28 cellular contexts compared by ENCODE assay signal in genomic region chr3:59979542-59979941, GRCh38.
A peak's percentile ranks its signal among the peaks of the same experiment; 100 is the strongest.
DNase-seq lines count a peak whose midpoint lies in the region; ATAC-seq and TF ChIP-seq lines count a peak whose summit lies in the region.
"Had no signal": no experiment of that assay in that cellular context is flagged by ENCODE, and none has a peak within 500 bp of the region (broad histone marks: within the 10 kb centered on the region; RNA-seq: fewer than 3 reads in every experiment).

No MANE protein-coding gene starts in this region.

- no peaks in the 10 kb centered on the region for H3K27me3 Mint-ChIP-seq in activated CD8-positive, alpha-beta T cell treated with anti-CD3 and anti-CD28 coated beads for 36 hours
- no peaks in the 10 kb centered on the region for H3K27me3 Mint-ChIP-seq in activated CD8-positive, alpha-beta T cell treated with anti-CD3 and anti-CD28 coated beads, Interleukin-2, amount 10 ng/mL, durations not matched to agents 7 days and 5 days (ENCODE audit: low read depth)
- no peaks in the 10 kb centered on the region for H3K27me3 Mint-ChIP-seq in CD4-positive, alpha-beta T cell
- H3K27me3 Mint-ChIP-seq in activated T-helper 1 cell treated with anti-CD3 and anti-CD28 coated beads, Interleukin-12 subunit alpha, Interleukin-12 subunit beta, Interleukin-2, Interleukin-4 antibody, amounts not matched to agents 30 ng/mL and 10 ng/mL and 1 ng/mL, durations not matched to agents 14 hours and 24 hours and 36 hours (ENCODE audit: insufficient read depth) = no peaks in the 10 kb centered on the region
- H3K27me3 Mint-ChIP-seq: B cell had no signal

- peak; percentile 60 for DNase-seq in activated CD8-positive, alpha-beta T cell treated with anti-CD3 and anti-CD28 coated beads for 36 hours
- no peak for DNase-seq in activated CD8-positive, alpha-beta T cell treated with anti-CD3 and anti-CD28 coated beads, Interleukin-2, amount 10 ng/mL, durations not matched to agents 7 days and 5 days
- no peak for DNase-seq in CD4-positive, alpha-beta T cell
- DNase-seq in activated T-helper 1 cell treated with anti-CD3 and anti-CD28 coated beads, Interleukin-12 subunit alpha, Interleukin-12 subunit beta, Interleukin-2, Interleukin-4 antibody, amounts not matched to agents 30 ng/mL and 10 ng/mL and 1 ng/mL, durations not matched to agents 14 hours and 24 hours and 36 hours (ENCODE audit: low spot score) = no peak
- peak; percentile 41 for DNase-seq in stimulated activated CD4-positive, alpha-beta T cell treated with anti-CD3 and anti-CD28 coated beads, Interleukin-1b, Interleukin-23, amount 100 ng/mL, for 48 hours
- no peak for DNase-seq in HAP-1 (ENCODE audit: low spot score in 2 of 2)
- no peak for DNase-seq in GM19238 (ENCODE audit: insufficient read length, low spot score)
- DNase-seq: activated CD4-positive, CD25-positive, alpha-beta regulatory T cell; activated gamma-delta T cell treated with Interleukin-2 at 50 U/mL for 16 hours; endodermal cell; foreskin fibroblast; GOT3; Kasumi-1; mucosa of descending colon; NCI-H1436 treated with DMSO at 0.1 percent for 48 hours; NCI-H446 treated with DMSO at 0.1 percent for 48 hours; RPMI8226; tibial artery had no signal

- H3K27ac ChIP-seq in CD4-positive, alpha-beta T cell (ENCODE audit: low read depth, low read length) = no peak overlapping the region
- H3K27ac ChIP-seq: ascending aorta, cardiac muscle cell, coronary artery, neural progenitor cell, parathyroid adenoma, SJSA1, tibial artery had no signal

- peaks cover 5% of the 10 kb centered on the region for H3K36me3 Mint-ChIP-seq in activated CD8-positive, alpha-beta T cell treated with anti-CD3 and anti-CD28 coated beads for 36 hours (ENCODE audit: low read depth)
- H3K36me3 Mint-ChIP-seq in activated CD8-positive, alpha-beta T cell treated with anti-CD3 and anti-CD28 coated beads, Interleukin-2, amount 10 ng/mL, durations not matched to agents 7 days and 5 days (ENCODE audit: low read depth) = peaks cover 13% of the 10 kb centered on the region
- peaks cover 64% of the 10 kb centered on the region for H3K36me3 Mint-ChIP-seq in CD4-positive, alpha-beta T cell (ENCODE audit: low read depth)
- H3K36me3 Mint-ChIP-seq in activated T-helper 1 cell treated with anti-CD3 and anti-CD28 coated beads, Interleukin-12 subunit alpha, Interleukin-12 subunit beta, Interleukin-2, Interleukin-4 antibody, amounts not matched to agents 30 ng/mL and 10 ng/mL and 1 ng/mL, durations not matched to agents 14 hours and 24 hours and 36 hours (ENCODE audit: low read depth) = peaks cover 40% of the 10 kb centered on the region
- H3K36me3 Mint-ChIP-seq: neural progenitor cell had no signal

- H3K9me3 ChIP-seq in CD4-positive, alpha-beta T cell (ENCODE audit: control insufficient read depth, low read length) = no peaks in the 10 kb centered on the region
- no peaks in the 10 kb centered on the region for H3K9me3 ChIP-seq in HAP-1
- H3K9me3 ChIP-seq: ascending aorta, mucosa of descending colon, SJSA1, tibial artery had no signal

- ATAC-seq in activated CD8-positive, alpha-beta T cell treated with anti-CD3 and anti-CD28 coated beads for 36 hours = peak; percentile 86
- no peak for ATAC-seq in activated CD8-positive, alpha-beta T cell treated with anti-CD3 and anti-CD28 coated beads, Interleukin-2, amount 10 ng/mL, durations not matched to agents 7 days and 5 days
- no peak for ATAC-seq in CD4-positive, alpha-beta T cell (ENCODE audit: poor library complexity)
- ATAC-seq: esophagus mucosa, HepG2, mucosa of descending colon had no signal

- H3K4me1 ChIP-seq in HAP-1 = no peaks in the 10 kb centered on the region
- H3K4me1 ChIP-seq: ascending aorta, neural progenitor cell, parathyroid adenoma, SJSA1, tibial artery had no signal

- peak overlapping the region; percentile 26 for H3K4me3 Mint-ChIP-seq in activated CD8-positive, alpha-beta T cell treated with anti-CD3 and anti-CD28 coated beads for 36 hours
- no peak overlapping the region for H3K4me3 Mint-ChIP-seq in activated CD8-positive, alpha-beta T cell treated with anti-CD3 and anti-CD28 coated beads, Interleukin-2, amount 10 ng/mL, durations not matched to agents 7 days and 5 days
- H3K4me3 Mint-ChIP-seq in CD4-positive, alpha-beta T cell = peak overlapping the region; percentile 12
- H3K4me3 Mint-ChIP-seq in activated T-helper 1 cell treated with anti-CD3 and anti-CD28 coated beads, Interleukin-12 subunit alpha, Interleukin-12 subunit beta, Interleukin-2, Interleukin-4 antibody, amounts not matched to agents 30 ng/mL and 10 ng/mL and 1 ng/mL, durations not matched to agents 14 hours and 24 hours and 36 hours = peak overlapping the region; percentile 64
- H3K4me3 Mint-ChIP-seq: B cell, endodermal cell, neural progenitor cell had no signal

- H3K9me3 Mint-ChIP-seq in activated CD8-positive, alpha-beta T cell treated with anti-CD3 and anti-CD28 coated beads for 36 hours = peaks cover 5% of the 10 kb centered on the region
- H3K9me3 Mint-ChIP-seq in activated CD8-positive, alpha-beta T cell treated with anti-CD3 and anti-CD28 coated beads, Interleukin-2, amount 10 ng/mL, durations not matched to agents 7 days and 5 days (ENCODE audit: insufficient read depth) = peaks cover 15% of the 10 kb centered on the region
- peaks cover 5% of the 10 kb centered on the region for H3K9me3 Mint-ChIP-seq in CD4-positive, alpha-beta T cell
- H3K9me3 Mint-ChIP-seq in activated T-helper 1 cell treated with anti-CD3 and anti-CD28 coated beads, Interleukin-12 subunit alpha, Interleukin-12 subunit beta, Interleukin-2, Interleukin-4 antibody, amounts not matched to agents 30 ng/mL and 10 ng/mL and 1 ng/mL, durations not matched to agents 14 hours and 24 hours and 36 hours = peaks cover 14% of the 10 kb centered on the region
- H3K9me3 Mint-ChIP-seq: endodermal cell, neural progenitor cell had no signal

- peaks cover 34% of the 10 kb centered on the region for H3K4me1 Mint-ChIP-seq in activated CD8-positive, alpha-beta T cell treated with anti-CD3 and anti-CD28 coated beads for 36 hours (ENCODE audit: low read depth)
- peaks cover 26% of the 10 kb centered on the region for H3K4me1 Mint-ChIP-seq in activated CD8-positive, alpha-beta T cell treated with anti-CD3 and anti-CD28 coated beads, Interleukin-2, amount 10 ng/mL, durations not matched to agents 7 days and 5 days (ENCODE audit: low read depth)
- peaks cover 76% of the 10 kb centered on the region for H3K4me1 Mint-ChIP-seq in CD4-positive, alpha-beta T cell (ENCODE audit: low read depth)
- peaks cover 48% of the 10 kb centered on the region for H3K4me1 Mint-ChIP-seq in activated T-helper 1 cell treated with anti-CD3 and anti-CD28 coated beads, Interleukin-12 subunit alpha, Interleukin-12 subunit beta, Interleukin-2, Interleukin-4 antibody, amounts not matched to agents 30 ng/mL and 10 ng/mL and 1 ng/mL, durations not matched to agents 14 hours and 24 hours and 36 hours (ENCODE audit: low read depth)
- H3K4me1 Mint-ChIP-seq: neural progenitor cell had no signal

- in situ Hi-C loops in HAP-1 (cut with MboI; ENCODE audit: low sequenced_read_pairs) = no loop called here

- peak overlapping the region; percentile 94 for H3K27ac Mint-ChIP-seq in activated CD8-positive, alpha-beta T cell treated with anti-CD3 and anti-CD28 coated beads for 36 hours
- H3K27ac Mint-ChIP-seq in activated CD8-positive, alpha-beta T cell treated with anti-CD3 and anti-CD28 coated beads, Interleukin-2, amount 10 ng/mL, durations not matched to agents 7 days and 5 days = no peak overlapping the region
- peak overlapping the region; percentile 69 for H3K27ac Mint-ChIP-seq in CD4-positive, alpha-beta T cell
- H3K27ac Mint-ChIP-seq in activated T-helper 1 cell treated with anti-CD3 and anti-CD28 coated beads, Interleukin-12 subunit alpha, Interleukin-12 subunit beta, Interleukin-2, Interleukin-4 antibody, amounts not matched to agents 30 ng/mL and 10 ng/mL and 1 ng/mL, durations not matched to agents 14 hours and 24 hours and 36 hours = peak overlapping the region; percentile 93
- H3K27ac Mint-ChIP-seq: B cell, endodermal cell, neural progenitor cell had no signal

- no peak overlapping the region for H3K4me3 ChIP-seq in HAP-1
- H3K4me3 ChIP-seq: ascending aorta, cardiac muscle cell, coronary artery, mucosa of descending colon, neural progenitor cell, SJSA1, smooth muscle cell, tibial artery had no signal

- POLR2A ChIA-PET in activated CD8-positive, alpha-beta T cell treated with anti-CD3 and anti-CD28 coated beads for 36 hours (lab: Charles Lee) = interaction anchor here (0.6 to 1.4 kb wide), 6 partner anchors 9 to 77 kb away, joined by 3 to 4 read pairs (median 3); no protein-coding TSS in a partner anchor
- POLR2A ChIA-PET in activated CD8-positive, alpha-beta T cell treated with anti-CD3 and anti-CD28 coated beads, Interleukin-2, amount 10 ng/mL, durations not matched to agents 7 days and 5 days (lab: Charles Lee) = interaction anchor here (0.6 kb wide), 1 partner anchor 48 kb away, joined by 3 read pairs; no protein-coding TSS in a partner anchor
- POLR2A ChIA-PET in CD4-positive, alpha-beta T cell (lab: Charles Lee) = interaction anchor here (1.2 kb wide), 1 partner anchor 31 kb away, joined by 7 read pairs; no protein-coding TSS in a partner anchor

- intact Hi-C loops in activated CD8-positive, alpha-beta T cell treated with anti-CD3 and anti-CD28 coated beads for 36 hours (cut with micrococcal nuclease) = no loop called here
- intact Hi-C loops in CD4-positive, alpha-beta T cell (cut with DNase I, micrococcal nuclease) = loop anchor here in 1 of 2 experiments (5.0 kb wide), 1 partner anchor 37 kb away; no protein-coding TSS in a partner anchor
- intact Hi-C loops in activated T-helper 1 cell treated with anti-CD3 and anti-CD28 coated beads, Interleukin-12 subunit alpha, Interleukin-12 subunit beta, Interleukin-2, Interleukin-4 antibody, amounts not matched to agents 30 ng/mL and 10 ng/mL and 1 ng/mL, durations not matched to agents 14 hours and 24 hours and 36 hours (cut with micrococcal nuclease) = loop anchor here (1.0 to 2.0 kb wide), 13 partner anchors 23 to 767 kb away; no protein-coding TSS in a partner anchor

- CTCF ChIA-PET in activated CD8-positive, alpha-beta T cell treated with anti-CD3 and anti-CD28 coated beads for 36 hours (lab: Charles Lee) = interaction anchor here (0.7 to 2.2 kb wide), 7 partner anchors 9 to 83 kb away, joined by 3 to 8 read pairs (median 3); no protein-coding TSS in a partner anchor
- CTCF ChIA-PET in activated CD8-positive, alpha-beta T cell treated with anti-CD3 and anti-CD28 coated beads, Interleukin-2, amount 10 ng/mL, durations not matched to agents 7 days and 5 days (lab: Charles Lee) = interaction anchor here (0.9 to 1.6 kb wide), 2 partner anchors 122 to 404 kb away, joined by 3 to 7 read pairs; no protein-coding TSS in a partner anchor
- CTCF ChIA-PET in CD4-positive, alpha-beta T cell (lab: Charles Lee) = interaction anchor here (1.4 kb wide), 1 partner anchor 31 kb away, joined by 4 read pairs; no protein-coding TSS in a partner anchor

- H3K36me3 ChIP-seq in HAP-1 (replicated peaks) = no peaks in the 10 kb centered on the region
- H3K36me3 ChIP-seq: ascending aorta, cardiac muscle cell, neural progenitor cell, SJSA1, tibial artery had no signal

- no peak for TF ChIP-seq CTCF in activated CD8-positive, alpha-beta T cell treated with anti-CD3 and anti-CD28 coated beads for 36 hours (IDR thresholded peaks at IDR 0.05)
- no peak for TF ChIP-seq CTCF in CD4-positive, alpha-beta T cell (IDR thresholded peaks at IDR 0.05)

- no peaks in the 10 kb centered on the region for H3K27me3 ChIP-seq in CD4-positive, alpha-beta T cell (ENCODE audit: control insufficient read depth, insufficient read depth, low read length)
- no peaks in the 10 kb centered on the region for H3K27me3 ChIP-seq in HAP-1 (ENCODE audit: low read depth)
- H3K27me3 ChIP-seq: ascending aorta, cardiac muscle cell, neural progenitor cell, SJSA1, tibial artery had no signal

Comparison
In these comparisons a context has a peak if more than half of its experiments do, and no peak if none do; other contexts are left out.
1. DNase-seq: peak in activated CD8-positive, alpha-beta T cell treated with anti-CD3 and anti-CD28 coated beads for 36 hours (single experiment) and stimulated activated CD4-positive, alpha-beta T cell treated with anti-CD3 and anti-CD28 coated beads, Interleukin-1b, Interleukin-23, amount 100 ng/mL, for 48 hours (single experiment); none in activated CD8-positive, alpha-beta T cell treated with anti-CD3 and anti-CD28 coated beads, Interleukin-2, amount 10 ng/mL, durations not matched to agents 7 days and 5 days (single experiment), CD4-positive, alpha-beta T cell (0 of 10), activated T-helper 1 cell treated with anti-CD3 and anti-CD28 coated beads, Interleukin-12 subunit alpha, Interleukin-12 subunit beta, Interleukin-2, Interleukin-4 antibody, amounts not matched to agents 30 ng/mL and 10 ng/mL and 1 ng/mL, durations not matched to agents 14 hours and 24 hours and 36 hours (single experiment), HAP-1 (0 of 2) and GM19238 (single experiment).